Comparison of ENCODE assay signal across 10 cellular contexts in the genomic region with DNA sequence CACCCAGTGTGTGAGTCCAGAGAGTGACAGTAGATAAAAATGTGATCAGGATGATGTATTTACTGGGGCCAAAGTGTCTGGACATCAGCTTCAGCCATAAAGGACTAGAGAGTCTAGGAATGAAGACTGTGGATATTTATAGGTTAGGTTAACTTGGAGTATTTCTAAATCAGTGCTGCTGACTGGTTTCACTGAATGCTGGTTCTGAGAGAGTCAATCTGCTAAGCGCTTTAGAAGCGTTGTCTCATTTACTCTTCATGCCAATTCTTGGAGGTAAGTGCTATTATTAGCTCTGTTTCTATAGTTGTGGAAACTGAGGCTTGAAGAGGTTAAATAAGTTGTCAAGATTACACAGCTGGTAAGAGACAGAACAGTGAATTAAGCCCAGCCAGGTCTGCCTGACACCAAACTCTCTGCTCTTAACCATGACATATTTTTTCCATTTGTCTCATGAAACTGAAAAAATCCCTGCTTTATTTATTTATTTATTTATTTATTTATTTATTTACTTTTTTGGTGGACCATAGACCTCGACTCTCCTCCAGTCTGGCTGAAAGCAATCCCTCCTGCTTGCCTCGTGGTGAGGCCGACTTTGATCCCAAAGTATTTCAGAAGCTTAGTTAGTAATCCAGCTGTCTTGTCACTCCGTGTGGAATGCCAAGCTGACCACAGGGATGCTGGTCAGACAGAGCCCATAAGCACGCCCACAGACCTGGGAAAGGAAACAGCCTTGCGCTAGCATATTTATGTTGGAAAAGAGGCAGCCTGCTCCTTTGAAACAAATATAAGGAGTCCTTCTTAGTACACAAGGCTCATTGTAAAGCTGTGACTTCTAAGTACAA. TPM values are rescaled to one million over a fixed set of nuclear protein-coding genes. Genes with fewer than 3 reads are reported as not detected.
DNase-seq lines count a peak whose midpoint lies in the region; FAIRE-seq and TF ChIP-seq lines count a peak whose summit lies in the region.
"Had no signal": no experiment of that assay in that cellular context is flagged by ENCODE, and none has a peak within 500 bp of the region (broad histone marks: within the 10 kb centered on the region; RNA-seq: fewer than 3 reads in every experiment).

No MANE protein-coding gene starts in this region.

- TF ChIP-seq CTCF in chondrocyte (IDR thresholded peaks at IDR 0.05): no peak

- no peak overlapping the region for H3K4me3 Mint-ChIP-seq in chondrocyte (ENCODE audit: unreplicated experiment)
- H3K4me3 Mint-ChIP-seq: activated B cell treated with CpG ODN at 0.5 μM for 24 hours had no signal

- peaks cover 27% of the 10 kb centered on the region for H3K4me1 Mint-ChIP-seq in chondrocyte (ENCODE audit: low read depth)
- H3K4me1 Mint-ChIP-seq: activated B cell treated with CpG ODN at 0.5 μM for 24 hours had no signal

- no peaks in the 10 kb centered on the region for H3K27me3 Mint-ChIP-seq in chondrocyte (ENCODE audit: low read depth)
- H3K27me3 Mint-ChIP-seq: activated B cell treated with CpG ODN at 0.5 μM for 24 hours had no signal

- DNase-seq in HTR-8/SVneo (ENCODE audit: insufficient read length, low spot score): peak; percentile 48
- DNase-seq in chondrocyte (ENCODE audit: low spot score): no peak
- DNase-seq in islet precursor cell: peak; percentile 97
- peak; percentile 70 for DNase-seq in urothelium cell line (ENCODE audit: low spot score)
- DNase-seq in activated CD8-positive, alpha-beta memory T cell treated with anti-CD3 and anti-CD28 coated beads for 24 hours: no peak
- no peak for DNase-seq in T-helper 1 cell
- no peak for DNase-seq in amygdala (lab: John Stamatoyannopoulos, UW)
- DNase-seq: activated B cell treated with CpG ODN at 0.5 μM for 24 hours, anterior cingulate cortex had no signal

- no peak for FAIRE-seq in HTR-8/SVneo (lab: Jason Lieb, UNC)
- peak; percentile 55 for FAIRE-seq in urothelium cell line (lab: Jason Lieb, UNC)
- FAIRE-seq: keratinocyte had no signal

- H3K36me3 Mint-ChIP-seq in chondrocyte (ENCODE audit: low read depth): no peaks in the 10 kb centered on the region

- peaks cover 4% of the 10 kb centered on the region for H3K9me3 Mint-ChIP-seq in chondrocyte (ENCODE audit: low read depth)
- H3K9me3 Mint-ChIP-seq: activated B cell treated with CpG ODN at 0.5 μM for 24 hours had no signal

- H3K27ac Mint-ChIP-seq in chondrocyte (ENCODE audit: unreplicated experiment): peak overlapping the region; percentile 83
- H3K27ac Mint-ChIP-seq: activated B cell treated with CpG ODN at 0.5 μM for 24 hours had no signal

RNA-seq across cellular contexts. Expression of gene NTMT2, which starts 16.8 kb away (rescaled TPM):
- not detected in 3 replicates for total RNA-seq in chondrocyte
- total RNA-seq: activated B cell treated with CpG ODN at 0.5 μM for 24 hours had no signal

Comparison
In these comparisons a context has a peak if more than half of its experiments do, and no peak if none do; other contexts are left out.
1. DNase-seq: peak in HTR-8/SVneo (single experiment), islet precursor cell (single experiment) and urothelium cell line (single experiment); none in chondrocyte (single experiment), activated CD8-positive, alpha-beta memory T cell treated with anti-CD3 and anti-CD28 coated beads for 24 hours (single experiment), T-helper 1 cell (0 of 5) and amygdala (0 of 56).